9 cellular contexts compared by ENCODE assay signal in the genomic region with DNA sequence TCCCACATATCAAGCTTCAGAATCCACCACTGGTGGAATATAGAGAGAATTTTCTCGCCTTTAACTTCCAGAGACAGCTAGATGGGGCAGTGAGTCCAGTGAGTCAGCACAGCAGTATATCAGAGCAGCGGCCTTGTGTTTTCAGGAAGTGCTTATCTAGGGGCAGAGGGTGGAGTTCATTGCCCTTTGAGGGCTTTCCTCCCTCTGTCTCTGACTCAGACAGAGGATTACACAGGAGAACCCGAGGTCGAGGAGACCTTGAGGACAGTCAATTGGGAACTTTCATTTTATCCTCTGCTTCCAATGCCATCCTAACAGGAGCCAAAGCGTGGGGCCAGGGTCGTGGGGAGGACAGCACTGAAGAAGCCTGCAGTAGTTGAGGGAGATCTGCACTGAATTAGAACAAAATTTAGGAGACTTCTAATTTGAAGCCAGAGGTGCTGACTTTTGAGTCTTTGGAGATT.
DNase-seq lines count a peak whose midpoint lies in the region; ATAC-seq, FAIRE-seq and TF ChIP-seq lines count a peak whose summit lies in the region.
"Had no signal": no experiment of that assay in that cellular context is flagged by ENCODE, and none has a peak within 500 bp of the region (broad histone marks: within the 10 kb centered on the region; RNA-seq: fewer than 3 reads in every experiment).

No MANE protein-coding gene starts in this region.

- peak overlapping the region; percentile 20 to 81 (median 48) for H3K27ac ChIP-seq in Peyer's patch
- no peak overlapping the region for H3K27ac ChIP-seq in osteoblast (ENCODE audit: low read depth, low read length)
- H3K27ac ChIP-seq: HL-60 had no signal

- H3K36me3 ChIP-seq in Peyer's patch (no peaks in the 10 kb centered on the region), osteoblast (ENCODE audit: insufficient read depth, low read length) (no peaks in the 10 kb centered on the region)

- no peaks in the 10 kb centered on the region for H3K79me2 ChIP-seq in osteoblast (ENCODE audit: insufficient read depth, low read length)

- H3K4me3 ChIP-seq in Peyer's patch (peak overlapping the region in 1 of 4 donors; percentile 4), osteoblast (ENCODE audit: insufficient read depth, low read length) (no peak overlapping the region)

- H3K27me3 ChIP-seq in Peyer's patch: no peaks in the 10 kb centered on the region
- H3K27me3 ChIP-seq in osteoblast (ENCODE audit: insufficient read depth, low read length): no peaks in the 10 kb centered on the region

- H2AFZ ChIP-seq in osteoblast (ENCODE audit: low read length): peak overlapping the region; percentile 71

- peak; percentile 62 for DNase-seq in ELF-1 (ENCODE audit: low read depth, low spot score)
- peak; percentile 38 to 88 (median 56) for DNase-seq in Peyer's patch
- no peak for DNase-seq in osteoblast (ENCODE audit: insufficient read length, low spot score, missing footprints)
- DNase-seq in anterior cingulate cortex (lab: John Stamatoyannopoulos, UW): no peak
- no peak for DNase-seq in NCI-H82 (lab: John Stamatoyannopoulos, UW)
- no peak for DNase-seq in effector CD8-positive, alpha-beta T cell (lab: John Stamatoyannopoulos, UW)

- TF ChIP-seq POLR2A in Peyer's patch (IDR thresholded peaks at IDR 0.05): no peak

- H4K20me1 ChIP-seq in osteoblast (ENCODE audit: insufficient read depth, low read length): no peaks in the 10 kb centered on the region

- TF ChIP-seq CTCF in Peyer's patch (IDR thresholded peaks at IDR 0.05) (peak in 4 of 6 experiments; percentile 14 to 69 (median 56)), osteoblast (IDR thresholded peaks at IDR 0.05; ENCODE audit: extremely low read depth, low read depth, low read length) (peak; percentile 8)

- peak overlapping the region; percentile 62 for H3K4me2 ChIP-seq in osteoblast (ENCODE audit: insufficient read depth, low read length)

- FAIRE-seq in colon (lab: Jason Lieb, UNC): peak; percentile 18

- peak; percentile 43 for ATAC-seq in HG02763 (IDR thresholded peaks at IDR 0.05; ENCODE audit: unreplicated experiment)

- H3K9me3 ChIP-seq in Peyer's patch: no peaks in the 10 kb centered on the region
- H3K9me3 ChIP-seq in osteoblast (ENCODE audit: low read depth, low read length): no peaks in the 10 kb centered on the region

- peaks cover 0 to 21% (median 0%) of the 10 kb centered on the region in 4 donors for H3K4me1 ChIP-seq in Peyer's patch
- peaks cover 6% of the 10 kb centered on the region for H3K4me1 ChIP-seq in osteoblast (ENCODE audit: insufficient read depth, low read length)

Comparison
In these comparisons a context has a peak if more than half of its experiments do, and no peak if none do; other contexts are left out.
1. DNase-seq: peak in ELF-1 (single experiment) and Peyer's patch (3 of 3); none in osteoblast (single experiment), anterior cingulate cortex (0 of 58), NCI-H82 (single experiment) and effector CD8-positive, alpha-beta T cell (single experiment).